Comparison of ENCODE assay signal across 18 cellular contexts in genomic region chr11:16879690-16880089, GRCh38.
DNase-seq lines count a peak whose midpoint lies in the region; ATAC-seq and TF ChIP-seq lines count a peak whose summit lies in the region.
"Had no signal": no experiment of that assay in that cellular context is flagged by ENCODE, and none has a peak within 500 bp of the region (broad histone marks: within the 10 kb centered on the region; RNA-seq: fewer than 3 reads in every experiment).

No MANE protein-coding gene starts in this region.

- WGBS in heart left ventricle, 4 donors, result 77 to 80% (median 78%) methylated on average over 2 of the region's 2 CpGs
- 86% methylated on average over 2 of the region's 2 CpGs for WGBS in suprapubic skin

- peak overlapping the region in 2 of 12 donors; percentile 33 to 39 for H3K4me3 ChIP-seq in heart left ventricle
- H3K4me3 ChIP-seq in left lung, result no peak overlapping the region
- no peak overlapping the region for H3K4me3 ChIP-seq in suprapubic skin
- H3K4me3 ChIP-seq in uterus, result no peak overlapping the region
- H3K4me3 ChIP-seq in Karpas-422 (ENCODE audit: low read length), result no peak overlapping the region
- H3K4me3 ChIP-seq: PC-9, SJCRH30 had no signal

- H3K4me2 ChIP-seq in Karpas-422 (ENCODE audit: low read depth, low read length, poor library complexity, severe bottlenecking), result no peak overlapping the region
- H3K4me2 ChIP-seq: PC-9 had no signal

- H3K36me3 ChIP-seq in heart left ventricle (no peaks in the 10 kb centered on the region), left lung (no peaks in the 10 kb centered on the region), suprapubic skin (no peaks in the 10 kb centered on the region), uterus (no peaks in the 10 kb centered on the region), Karpas-422 (ENCODE audit: insufficient read depth, low read length) (no peaks in the 10 kb centered on the region)
- H3K36me3 ChIP-seq: SJCRH30 had no signal

- H3K27me3 ChIP-seq in heart left ventricle, result no peaks in the 10 kb centered on the region
- no peaks in the 10 kb centered on the region for H3K27me3 ChIP-seq in left lung
- H3K27me3 ChIP-seq in suprapubic skin, result no peaks in the 10 kb centered on the region
- no peaks in the 10 kb centered on the region for H3K27me3 ChIP-seq in uterus
- H3K27me3 ChIP-seq in Karpas-422 (ENCODE audit: low read length), result no peaks in the 10 kb centered on the region

- H3K27ac ChIP-seq in heart left ventricle, result peak overlapping the region in 10 of 12 donors; percentile 17 to 74 (median 62)
- peak overlapping the region; percentile 40 for H3K27ac ChIP-seq in VCaP
- H3K27ac ChIP-seq in left lung, result peak overlapping the region in 1 of 2 donors; percentile 15
- H3K27ac ChIP-seq in suprapubic skin, result peak overlapping the region; percentile 75
- no peak overlapping the region for H3K27ac ChIP-seq in uterus
- H3K27ac ChIP-seq in Karpas-422 (ENCODE audit: low read length), result no peak overlapping the region
- H3K27ac ChIP-seq: PC-9, RWPE1, SJCRH30 had no signal

- H3K9me3 ChIP-seq in heart left ventricle, result no peaks in the 10 kb centered on the region
- no peaks in the 10 kb centered on the region for H3K9me3 ChIP-seq in left lung
- H3K9me3 ChIP-seq in suprapubic skin, result no peaks in the 10 kb centered on the region
- no peaks in the 10 kb centered on the region for H3K9me3 ChIP-seq in uterus
- H3K9me3 ChIP-seq in Karpas-422 (ENCODE audit: low read length), result no peaks in the 10 kb centered on the region
- H3K9me3 ChIP-seq: SJCRH30 had no signal

- no peaks in the 10 kb centered on the region for H4K20me1 ChIP-seq in Karpas-422 (ENCODE audit: insufficient read depth, low read depth, low read length)

- TF ChIP-seq CTCF in heart left ventricle (IDR thresholded peaks at IDR 0.05), result no peak
- no peak for TF ChIP-seq CTCF in VCaP (conservative IDR thresholded peaks at IDR 0.05)
- no peak for TF ChIP-seq CTCF in left lung (IDR thresholded peaks at IDR 0.05)
- TF ChIP-seq CTCF in suprapubic skin (IDR thresholded peaks at IDR 0.05), result no peak
- TF ChIP-seq CTCF in uterus (IDR thresholded peaks at IDR 0.05), result no peak

- DNase-seq in heart left ventricle, result no peak
- DNase-seq in Right ventricle myocardium superior, result no peak
- DNase-seq in left lung, result no peak
- DNase-seq in suprapubic skin (ENCODE audit: low spot score in 2 of 2), result no peak
- no peak for DNase-seq in NCI-H1694 treated with DMSO at 0.1 percent for 48 hours (lab: John Stamatoyannopoulos, UW)
- no peak for DNase-seq in uterus
- DNase-seq in Karpas-422, result no peak
- DNase-seq: 8988T, COR-L47, GOT3, KBM-7, NCI-H187 treated with DMSO at 0.1 percent for 48 hours, NCI-H510A treated with DMSO at 0.1 percent for 48 hours, PC-9, SJCRH30 had no signal

- TF ChIP-seq EP300 in suprapubic skin (IDR thresholded peaks at IDR 0.05), result no peak

- TF ChIP-seq POLR2A in heart left ventricle (IDR thresholded peaks at IDR 0.05) (no peak), suprapubic skin (IDR thresholded peaks at IDR 0.05) (no peak), uterus (IDR thresholded peaks at IDR 0.05) (no peak)

- H3K4me1 ChIP-seq in heart left ventricle, result peaks cover 0 to 81% (median 30%) of the 10 kb centered on the region in 12 donors
- peaks cover 0 to 7% of the 10 kb centered on the region in 2 donors for H3K4me1 ChIP-seq in left lung
- H3K4me1 ChIP-seq in suprapubic skin, result peaks cover 72% of the 10 kb centered on the region
- H3K4me1 ChIP-seq in uterus, result no peaks in the 10 kb centered on the region
- peaks cover 14% of the 10 kb centered on the region for H3K4me1 ChIP-seq in Karpas-422 (ENCODE audit: low read length)
- H3K4me1 ChIP-seq: SJCRH30 had no signal

- intact Hi-C loops in heart left ventricle (cut with DNase I) (loop anchor here in 8 of 10 donors (2.0 to 10.0 kb wide), 6 partner anchors 23 to 95 kb away; no protein-coding TSS in a partner anchor), Right ventricle myocardium superior (cut with DNase I) (loop anchor here (10.0 kb wide), 1 partner anchor 95 kb away; no protein-coding TSS in a partner anchor), left lung (cut with DNase I) (no loop called here), uterus (cut with DNase I; ENCODE audit: low total_unique reads) (no loop called here)

- no peaks in the 10 kb centered on the region for H3K79me2 ChIP-seq in Karpas-422 (ENCODE audit: low read length)

- no peak for ATAC-seq in heart left ventricle
- no peak for ATAC-seq in Right ventricle myocardium superior (ENCODE audit: poor library complexity)
- peak; percentile 68 for ATAC-seq in left lung
- ATAC-seq: HepG2 had no signal

- no peak overlapping the region for H2AFZ ChIP-seq in Karpas-422 (ENCODE audit: low read length)
- H2AFZ ChIP-seq: PC-9 had no signal

- H3K9me2 ChIP-seq in Karpas-422 (replicated peaks; ENCODE audit: insufficient read depth, low read length), result no peaks in the 10 kb centered on the region

- no peak overlapping the region for H3K9ac ChIP-seq in Karpas-422 (ENCODE audit: low read length)

Comparison
In these comparisons a context has a peak if more than half of its experiments do, and no peak if none do; other contexts are left out.
1. H3K27ac ChIP-seq: peak in heart left ventricle (10 of 12), VCaP (single experiment) and suprapubic skin (single experiment); none in uterus (0 of 2) and Karpas-422 (single experiment).
2. intact Hi-C loops: an anchor here in heart left ventricle (2.0 to 10.0 kb wide) and Right ventricle myocardium superior (10.0 kb wide); none called in left lung and uterus.